In the genomic region with DNA sequence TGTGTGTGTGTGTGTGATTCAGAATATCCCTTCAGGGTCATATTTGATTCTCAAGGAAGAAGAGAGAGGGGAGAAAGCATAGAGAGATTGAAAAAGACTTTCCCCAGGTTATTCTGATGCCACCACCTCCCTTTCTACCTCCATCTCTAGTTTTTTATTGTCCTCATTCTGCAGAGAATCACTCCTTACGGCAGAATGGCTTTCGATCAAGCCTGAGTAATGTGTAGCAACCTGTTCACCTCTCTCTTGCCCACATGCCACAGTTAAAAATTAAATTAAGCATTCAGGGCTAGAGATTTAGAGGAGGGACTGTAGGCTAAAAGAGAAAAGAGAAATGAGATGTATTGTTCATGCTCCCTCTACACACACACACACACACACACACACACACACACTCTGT, we compare ENCODE assay signal across 2 cellular contexts.
TF ChIP-seq lines count a peak whose summit lies in the region.

No MANE protein-coding gene starts in this region.

TF ChIP-seq in HEK293, 187 proteins besides CTCF, POLR2A, EP300 and RAD21 (continued from another document):
- TF ChIP-seq, protein P1, sequence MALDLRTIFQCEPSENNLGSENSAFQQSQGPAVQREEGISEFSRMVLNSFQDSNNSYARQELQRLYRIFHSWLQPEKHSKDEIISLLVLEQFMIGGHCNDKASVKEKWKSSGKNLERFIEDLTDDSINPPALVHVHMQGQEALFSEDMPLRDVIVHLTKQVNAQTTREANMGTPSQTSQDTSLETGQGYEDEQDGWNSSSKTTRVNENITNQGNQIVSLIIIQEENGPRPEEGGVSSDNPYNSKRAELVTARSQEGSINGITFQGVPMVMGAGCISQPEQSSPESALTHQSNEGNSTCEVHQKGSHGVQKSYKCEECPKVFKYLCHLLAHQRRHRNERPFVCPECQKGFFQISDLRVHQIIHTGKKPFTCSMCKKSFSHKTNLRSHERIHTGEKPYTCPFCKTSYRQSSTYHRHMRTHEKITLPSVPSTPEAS (tag by site-specific recombination; IDR thresholded peaks at IDR 0.05) = 0 out of 2 replicates have a peak, but pooled peaks have one; percentile 60
TF ChIP-seq in HEK293: peak in this region for 1.

TF ChIP-seq in H1, 55 proteins besides CTCF, POLR2A, EP300 and RAD21 (continued from another document):
- TF ChIP-seq, protein P2, sequence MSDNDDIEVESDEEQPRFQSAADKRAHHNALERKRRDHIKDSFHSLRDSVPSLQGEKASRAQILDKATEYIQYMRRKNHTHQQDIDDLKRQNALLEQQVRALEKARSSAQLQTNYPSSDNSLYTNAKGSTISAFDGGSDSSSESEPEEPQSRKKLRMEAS (IDR thresholded peaks at IDR 0.05) = no peak
- TF ChIP-seq RNF2 (IDR thresholded peaks at IDR 0.05; ENCODE audit: borderline replicate concordance, low read depth, low read length, missing control alignments, poor library complexity, severe bottlenecking) (no peak), KDM5A (IDR thresholded peaks at IDR 0.05; ENCODE audit: low read length) (no peak), SIN3A (conservative IDR thresholded peaks at IDR 0.05 in 1 of 2, IDR thresholded peaks at IDR 0.05 in 1 of 2; ENCODE audit: low read depth in 1 of 2, low read length in 2 of 2) (no peak), SRF (IDR thresholded peaks at IDR 0.05; ENCODE audit: low read depth, low read length) (no peak), BRCA1 (IDR thresholded peaks at IDR 0.05; ENCODE audit: low read depth, low read length) (no peak), HDAC2 (IDR thresholded peaks at IDR 0.05; ENCODE audit: borderline replicate concordance in 1 of 2, low read depth in 2 of 2, low read length in 2 of 2) (no peak), CHD1 (IDR thresholded peaks at IDR 0.05; ENCODE audit: low read depth, low read length) (no peak), SP1 (IDR thresholded peaks at IDR 0.05; ENCODE audit: low read depth, low read length) (no peak), GABPA (IDR thresholded peaks at IDR 0.05; ENCODE audit: borderline replicate concordance, insufficient read depth, low read length) (no peak), CBX8 (IDR thresholded peaks at IDR 0.05; ENCODE audit: borderline replicate concordance, low read depth, low read length) (no peak)
